In genomic region chr18:49559326-49559931, GRCh38 we compare ENCODE assay signal across 8 cellular contexts. TPM values are rescaled to one million over a fixed set of nuclear protein-coding genes. Genes with fewer than 3 reads are reported as not detected.
A peak's percentile ranks its signal among the peaks of the same experiment; 100 is the strongest.
DNase-seq lines count a peak whose midpoint lies in the region; FAIRE-seq and TF ChIP-seq lines count a peak whose summit lies in the region.
"Not testable (repeated sequence)": the region's sequence is repeated elsewhere in the genome, so short reads cannot be mapped to it uniquely, and the experiment has no call there.

No MANE protein-coding gene starts in this region.

- H3K27me3 ChIP-seq in brain microvascular endothelial cell (replicated peaks): peaks cover 23% of the 10 kb centered on the region

- not testable (repeated sequence) for H3K36me3 ChIP-seq in brain microvascular endothelial cell (replicated peaks)

- H3K4me1 Mint-ChIP-seq in type B pancreatic cell (ENCODE audit: unreplicated experiment): peaks cover 37% of the 10 kb centered on the region

- H3K4me3 Mint-ChIP-seq in type B pancreatic cell: not testable (repeated sequence)

- DNase-seq in DMS153 treated with DMSO at 0.1 percent for 48 hours (lab: John Stamatoyannopoulos, UW; ENCODE audit: unreplicated experiment) (peak; percentile 31), NCI-H2029 (lab: John Stamatoyannopoulos, UW) (peak; percentile 4), RCC 7860 (ENCODE audit: low spot score) (peak; percentile 44), fibroblast of villous mesenchyme (ENCODE audit: low read depth) (peak; percentile 49), myocyte (ENCODE audit: low read depth) (peak; percentile 37)
- DNase-seq in HFF-Myc (ENCODE audit: extremely low read depth, low read depth); brain microvascular endothelial cell; type B pancreatic cell (ENCODE audit: extremely low spot score, unreplicated experiment): not testable (repeated sequence)

- H3K36me3 Mint-ChIP-seq in type B pancreatic cell: not testable (repeated sequence)

- H3K4me3 ChIP-seq in HFF-Myc (replicated peaks; ENCODE audit: low read depth, low read length); brain microvascular endothelial cell (ENCODE audit: low read depth, low read length); fibroblast of villous mesenchyme (ENCODE audit: low read depth, low read length): not testable (repeated sequence)

- H3K27ac ChIP-seq in brain microvascular endothelial cell: not testable (repeated sequence)

- in situ Hi-C loops in brain microvascular endothelial cell (cut with HindIII; ENCODE audit: low pct_ligation_motif_present, low sequenced_read_pairs): not testable (repeated sequence)

- FAIRE-seq in RCC 7860 (lab: Jason Lieb, UNC): peak; percentile 54

- peak; percentile 30 for TF ChIP-seq CTCF in HFF-Myc (IDR thresholded peaks at IDR 0.05; ENCODE audit: low read depth, low read length, missing control alignments)
- TF ChIP-seq CTCF in brain microvascular endothelial cell (IDR thresholded peaks at IDR 0.05; ENCODE audit: low read depth, low read length, missing control alignments): peak; percentile 42
- TF ChIP-seq CTCF in fibroblast of villous mesenchyme (IDR thresholded peaks at IDR 0.05; ENCODE audit: insufficient read depth, low read depth, low read length): peak; percentile 59
- TF ChIP-seq CTCF in type B pancreatic cell (conservative IDR thresholded peaks at IDR 0.05): peak; percentile 73

- not testable (repeated sequence) for H3K9me3 Mint-ChIP-seq in type B pancreatic cell

- peaks cover 44% of the 10 kb centered on the region for H3K27me3 Mint-ChIP-seq in type B pancreatic cell

- not testable (repeated sequence) for H3K27ac Mint-ChIP-seq in type B pancreatic cell

RNA-seq across cellular contexts. Expression of gene LIPG, which starts 2.4 kb away (rescaled TPM):
- 0.86 and 1.3 TPM in 2 replicates for total RNA-seq in fibroblast of villous mesenchyme
- total RNA-seq in myocyte: 3.0 TPM in 2 replicates
- polyA plus RNA-seq in myocyte (2012): 0.20 TPM
- total RNA-seq in type B pancreatic cell (ENCODE audit: low replicate concordance): 16.9 and 22.7 TPM in 2 replicates
